ENCODE assay signal across 16 cellular contexts in genomic region chr2:27707462-27708256, GRCh38. TPM values are rescaled to one million over a fixed set of nuclear protein-coding genes. Genes with fewer than 3 reads are reported as not detected.
DNase-seq lines count a peak whose midpoint lies in the region; ATAC-seq and TF ChIP-seq lines count a peak whose summit lies in the region.
"Had no signal": no experiment of that assay in that cellular context is flagged by ENCODE, and none has a peak within 500 bp of the region (broad histone marks: within the 10 kb centered on the region; RNA-seq: fewer than 3 reads in every experiment).

No MANE protein-coding gene starts in this region.

- no peak overlapping the region for H3K4me2 ChIP-seq in neural progenitor cell

- H3K4me3 ChIP-seq in left ventricle myocardium inferior: no peak overlapping the region
- no peak overlapping the region for H3K4me3 ChIP-seq in heart left ventricle
- H3K4me3 ChIP-seq in esophagus muscularis mucosa: no peak overlapping the region
- H3K4me3 ChIP-seq in neural progenitor cell: no peak overlapping the region
- no peak overlapping the region for H3K4me3 ChIP-seq in upper lobe of right lung
- H3K4me3 ChIP-seq: lung had no signal

- H3K9ac ChIP-seq in neural progenitor cell: no peak overlapping the region

- no peaks in the 10 kb centered on the region for H3K9me3 ChIP-seq in left ventricle myocardium inferior (replicated peaks)
- no peaks in the 10 kb centered on the region for H3K9me3 ChIP-seq in heart left ventricle
- no peaks in the 10 kb centered on the region for H3K9me3 ChIP-seq in esophagus muscularis mucosa
- H3K9me3 ChIP-seq in neural progenitor cell (ENCODE audit: low read depth): no peaks in the 10 kb centered on the region
- no peaks in the 10 kb centered on the region for H3K9me3 ChIP-seq in upper lobe of right lung

- H3K4me1 Mint-ChIP-seq in neural progenitor cell (peaks cover 5% of the 10 kb centered on the region), CD14-positive monocyte (peaks cover 26% of the 10 kb centered on the region)

- H3K27me3 Mint-ChIP-seq in neural progenitor cell (ENCODE audit: insufficient read depth, low read depth) (peaks cover 3% of the 10 kb centered on the region), CD14-positive monocyte (ENCODE audit: low read depth in 3 of 3) (peaks cover 0 to 6% (median 1%) of the 10 kb centered on the region in 3 donors)

- 81 to 88% (median 84%) methylated on average over 9 of the region's 9 CpGs for WGBS in heart left ventricle, 4 donors
- 70% methylated on average over 9 of the region's 9 CpGs for WGBS in esophagus muscularis mucosa

- H3K4me1 ChIP-seq in left ventricle myocardium inferior (peaks cover 80% of the 10 kb centered on the region), heart left ventricle (peaks cover 0 to 49% (median 27%) of the 10 kb centered on the region in 12 donors), esophagus muscularis mucosa (peaks cover 45 to 60% (median 55%) of the 10 kb centered on the region in 4 donors), neural progenitor cell (peaks cover 5% of the 10 kb centered on the region), upper lobe of right lung (peaks cover 31% of the 10 kb centered on the region)

- intact Hi-C loops in left ventricle myocardium inferior (cut with micrococcal nuclease) (no loop called here), heart left ventricle (cut with DNase I) (loop anchor here in 4 of 10 donors (5.0 to 10.0 kb wide), 4 partner anchors 185 to 747 kb away; partner anchors contain the start of genes FOSL2 (in 2 of the 4), BABAM2 (in 1 of the 4) and RBKS (in 1 of the 4)), esophagus muscularis mucosa (cut with DNase I) (loop anchor here (2.0 to 10.0 kb wide), 4 partner anchors 65 to 683 kb away; partner anchors contain the start of gene MRPL33), upper lobe of right lung (cut with DNase I) (no loop called here), CD14-positive monocyte (cut with micrococcal nuclease) (loop anchor here in 1 of 2 donors (5.0 kb wide), 1 partner anchor 685 kb away; the partner anchor contains the start of gene FOSL2)

- H3K27ac ChIP-seq in left ventricle myocardium inferior (replicated peaks) (peak overlapping the region; percentile 83), heart left ventricle (peak overlapping the region in 3 of 12 donors; percentile 57 to 83 (median 82)), esophagus muscularis mucosa (replicated peaks in 1 of 4) (peak overlapping the region; percentile 81 to 91 (median 89)), neural progenitor cell (no peak overlapping the region), upper lobe of right lung (peak overlapping the region; percentile 78)

- TF ChIP-seq EP300 in esophagus muscularis mucosa (IDR thresholded peaks at IDR 0.05): peak; percentile 77

- TF ChIP-seq CTCF in left ventricle myocardium inferior (IDR thresholded peaks at IDR 0.05; ENCODE audit: borderline replicate concordance) (no peak), heart left ventricle (IDR thresholded peaks at IDR 0.05) (no peak), esophagus muscularis mucosa (IDR thresholded peaks at IDR 0.05) (no peak), neural progenitor cell (IDR thresholded peaks at IDR 0.05) (no peak), upper lobe of right lung (IDR thresholded peaks at IDR 0.05) (no peak), CD14-positive monocyte (IDR thresholded peaks at IDR 0.05) (no peak)

- H3K27me3 ChIP-seq in left ventricle myocardium inferior (ENCODE audit: low read depth): no peaks in the 10 kb centered on the region
- no peaks in the 10 kb centered on the region for H3K27me3 ChIP-seq in heart left ventricle
- no peaks in the 10 kb centered on the region for H3K27me3 ChIP-seq in esophagus muscularis mucosa
- no peaks in the 10 kb centered on the region for H3K27me3 ChIP-seq in neural progenitor cell
- H3K27me3 ChIP-seq in upper lobe of right lung: no peaks in the 10 kb centered on the region

- H3K9me3 Mint-ChIP-seq in neural progenitor cell (no peaks in the 10 kb centered on the region), CD14-positive monocyte (peaks cover 0 to 3% (median 0%) of the 10 kb centered on the region in 7 donors)
- H3K9me3 Mint-ChIP-seq: dendritic cell treated with granulocyte-macrophage colony-stimulating factor and Interleukin-4, amounts not matched to agents 40 ng/mL and 50 ng/mL, for 4 days; nephron progenitor cell had no signal

- H3K4me3 Mint-ChIP-seq in neural progenitor cell: peak overlapping the region; percentile 6
- H3K4me3 Mint-ChIP-seq in CD14-positive monocyte: no peak overlapping the region
- H3K4me3 Mint-ChIP-seq: activated CD8-positive, alpha-beta T cell treated with anti-CD3 and anti-CD28 coated beads, Interleukin-2, amount 10 ng/mL, durations not matched to agents 7 days and 5 days; dendritic cell treated with granulocyte-macrophage colony-stimulating factor and Interleukin-4, amounts not matched to agents 40 ng/mL and 50 ng/mL, for 4 days; nephron progenitor cell had no signal

- H3F3A ChIP-seq in neural progenitor cell (ENCODE audit: low read depth): peaks cover 5% of the 10 kb centered on the region

- ATAC-seq in heart left ventricle (no peak), upper lobe of right lung (no peak)
- ATAC-seq: activated CD8-positive, alpha-beta T cell treated with anti-CD3 and anti-CD28 coated beads, Interleukin-2, amount 10 ng/mL, durations not matched to agents 7 days and 5 days had no signal

- H3K27ac Mint-ChIP-seq in neural progenitor cell: peak overlapping the region; percentile 42
- H3K27ac Mint-ChIP-seq in CD14-positive monocyte: peak overlapping the region in 1 of 7 donors; percentile 10
- H3K27ac Mint-ChIP-seq: activated CD8-positive, alpha-beta T cell treated with anti-CD3 and anti-CD28 coated beads, Interleukin-2, amount 10 ng/mL, durations not matched to agents 7 days and 5 days; dendritic cell treated with granulocyte-macrophage colony-stimulating factor and Interleukin-4, amounts not matched to agents 40 ng/mL and 50 ng/mL, for 4 days had no signal

- DNase-seq in left ventricle myocardium inferior (no peak), heart left ventricle (no peak), esophagus muscularis mucosa (ENCODE audit: extremely low spot score) (no peak), neural progenitor cell (ENCODE audit: low spot score) (no peak), upper lobe of right lung (no peak), NCI-H69 (lab: John Stamatoyannopoulos, UW) (no peak), CD14-positive monocyte (ENCODE audit: low spot score) (no peak), NCI-H146 treated with DMSO at 0.1 percent for 48 hours (lab: John Stamatoyannopoulos, UW; ENCODE audit: unreplicated experiment) (no peak)
- DNase-seq: activated CD8-positive, alpha-beta T cell treated with anti-CD3 and anti-CD28 coated beads, Interleukin-2, amount 10 ng/mL, durations not matched to agents 7 days and 5 days; NCI-H187; NCI-H510A; nephron progenitor cell; OCI-M1; stimulated activated CD4-positive, alpha-beta T cell treated with anti-CD3 and anti-CD28 coated beads, Interleukin-4, amount 100 ng/mL, for 4 hours had no signal

- H3K36me3 ChIP-seq in left ventricle myocardium inferior: no peaks in the 10 kb centered on the region
- H3K36me3 ChIP-seq in heart left ventricle: no peaks in the 10 kb centered on the region
- H3K36me3 ChIP-seq in esophagus muscularis mucosa: no peaks in the 10 kb centered on the region
- no peaks in the 10 kb centered on the region for H3K36me3 ChIP-seq in neural progenitor cell
- H3K36me3 ChIP-seq in upper lobe of right lung: no peaks in the 10 kb centered on the region

- H3K36me3 Mint-ChIP-seq in neural progenitor cell: no peaks in the 10 kb centered on the region
- no peaks in the 10 kb centered on the region for H3K36me3 Mint-ChIP-seq in CD14-positive monocyte

- TF ChIP-seq POLR2A in heart left ventricle (IDR thresholded peaks at IDR 0.05) (no peak), esophagus muscularis mucosa (IDR thresholded peaks at IDR 0.05; ENCODE audit: low read depth) (no peak)

- H2AFZ ChIP-seq in neural progenitor cell (replicated peaks): no peak overlapping the region

- no peaks in the 10 kb centered on the region for H4K20me1 ChIP-seq in neural progenitor cell (ENCODE audit: low read depth)

- no peaks in the 10 kb centered on the region for H3K79me2 ChIP-seq in neural progenitor cell (ENCODE audit: low read depth)

RNA-seq across cellular contexts. Expression of gene SLC4A1AP, which starts 44.0 kb away (rescaled TPM):
- 21.3 TPM for total RNA-seq in left ventricle myocardium inferior
- 10 to 100 TPM; 19.2 to 25.6 (median 22.4) TPM for total RNA-seq in heart left ventricle
- 10 to 100 TPM; 14.9 to 27.8 TPM for polyA plus RNA-seq in heart left ventricle
- 10 to 100 TPM; 16.7 to 22.8 (median 20.1) TPM for total RNA-seq in esophagus muscularis mucosa
- 24.9 and 32.2 TPM in 2 replicates for total RNA-seq in neural progenitor cell (ENCODE audit: low replicate concordance)
- 18.7 TPM for total RNA-seq in upper lobe of right lung
- 10 to 100 TPM; 18.3 to 24.9 TPM for polyA plus RNA-seq in CD14-positive monocyte

RNA-seq across cellular contexts. Expression of gene SUPT7L, which starts 44.2 kb away (rescaled TPM):
- total RNA-seq in left ventricle myocardium inferior: 29.7 TPM
- 10 to 100 TPM; 18.6 to 29.5 (median 27.0) TPM for total RNA-seq in heart left ventricle
- 10 to 100 TPM; 21.0 to 22.4 TPM for polyA plus RNA-seq in heart left ventricle
- 10 to 100 TPM; 18.5 to 23.1 (median 20.7) TPM for total RNA-seq in esophagus muscularis mucosa
- total RNA-seq in neural progenitor cell (ENCODE audit: low replicate concordance): 35.7 and 43.5 TPM in 2 replicates
- total RNA-seq in upper lobe of right lung: 30.5 TPM
- polyA plus RNA-seq in CD14-positive monocyte: 10 to 100 TPM; 10.7 to 12.2 TPM
